In the genomic region with DNA sequence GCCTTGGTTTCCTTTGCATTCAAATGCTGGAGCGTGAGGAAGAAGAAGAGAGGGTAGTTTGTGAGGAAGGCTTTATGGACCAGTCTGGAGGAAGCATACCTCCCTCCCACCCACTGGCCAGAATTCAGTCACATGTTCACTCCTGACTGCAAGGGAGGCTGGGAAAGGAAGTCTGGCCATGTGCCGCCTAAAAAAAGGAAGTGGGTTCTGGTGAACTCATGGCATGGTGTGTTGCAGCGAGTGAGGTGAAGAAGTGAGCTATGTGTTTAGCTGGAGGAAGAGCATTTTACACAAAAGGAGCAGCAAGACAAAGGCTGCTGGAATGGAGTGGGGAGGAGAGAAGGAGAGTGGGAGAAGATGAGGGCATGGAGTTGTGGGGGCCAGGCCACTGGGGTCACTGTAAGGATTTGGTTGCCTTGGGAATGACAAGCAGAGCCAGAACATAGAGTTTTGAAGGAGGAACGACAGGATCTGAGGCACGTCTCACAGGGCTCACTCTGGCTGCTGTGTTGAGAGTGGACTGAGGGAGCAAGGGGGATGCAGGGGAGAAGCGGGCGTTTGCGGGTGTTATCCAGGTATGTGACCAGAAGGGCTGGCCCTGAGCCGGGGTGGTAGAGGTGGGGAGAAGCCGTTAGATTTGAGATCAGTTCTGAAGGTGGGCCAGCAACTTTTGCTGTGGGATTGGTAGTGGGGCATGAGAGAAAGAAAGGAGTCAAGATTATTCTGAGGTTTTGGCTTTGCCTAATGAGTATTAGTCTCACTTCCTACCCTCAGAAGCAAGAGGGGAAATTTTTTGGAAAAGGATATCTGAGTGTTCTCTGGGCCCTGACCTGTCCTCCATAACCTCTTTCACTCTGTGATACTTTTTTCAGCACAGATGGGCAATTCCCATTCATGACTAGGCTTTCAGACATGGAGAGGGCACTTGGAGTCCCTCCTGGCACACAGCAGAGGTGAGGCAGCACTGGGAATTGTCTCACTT, we compare ENCODE assay signal across 10 cellular contexts. TPM values are rescaled to one million over a fixed set of nuclear protein-coding genes. Genes with fewer than 3 reads are reported as not detected.
DNase-seq lines count a peak whose midpoint lies in the region; ATAC-seq and TF ChIP-seq lines count a peak whose summit lies in the region.
"Had no signal": no experiment of that assay in that cellular context is flagged by ENCODE, and none has a peak within 500 bp of the region (broad histone marks: within the 10 kb centered on the region; RNA-seq: fewer than 3 reads in every experiment).

No MANE protein-coding gene starts in this region.

- no peaks in the 10 kb centered on the region for H3K36me3 ChIP-seq in CD4-positive, alpha-beta memory T cell (ENCODE audit: insufficient read depth, low read length)
- H3K36me3 ChIP-seq in esophagus squamous epithelium = no peaks in the 10 kb centered on the region

- ATAC-seq in GM21423 (IDR thresholded peaks at IDR 0.05; ENCODE audit: unreplicated experiment) (peak; percentile 54), HG03565 (IDR thresholded peaks at IDR 0.05; ENCODE audit: unreplicated experiment) (no peak), HG02678 (IDR thresholded peaks at IDR 0.05; ENCODE audit: unreplicated experiment) (no peak)

- TF ChIP-seq CTCF in esophagus squamous epithelium (IDR thresholded peaks at IDR 0.05) = no peak

- no peaks in the 10 kb centered on the region for H3K9me3 ChIP-seq in CD4-positive, alpha-beta memory T cell (ENCODE audit: control insufficient read depth in 1 of 2, low read length in 2 of 2)
- no peaks in the 10 kb centered on the region for H3K9me3 ChIP-seq in esophagus squamous epithelium

- POLR2A ChIA-PET in CD4-positive, alpha-beta memory T cell (lab: Charles Lee; ENCODE audit: partially characterized antibody) = interaction anchor here (1.5 kb wide), 1 partner anchor 10 kb away, joined by 4 read pairs; no protein-coding TSS in a partner anchor

- peak overlapping the region in 6 of 7 donors; percentile 2 to 86 (median 52) for H3K27ac Mint-ChIP-seq in CD4-positive, alpha-beta memory T cell
- H3K27ac Mint-ChIP-seq in T-helper 2 cell treated with Interferon-gamma antibody and Interleukin-4, amounts not matched to agents 5 μg/mL and 100 μg/mL, for 36 hours = peak overlapping the region; percentile 42

- no peak for TF ChIP-seq POLR2A in esophagus squamous epithelium (IDR thresholded peaks at IDR 0.05)

- H3K27me3 Mint-ChIP-seq in CD4-positive, alpha-beta memory T cell = no peaks in the 10 kb centered on the region
- H3K27me3 Mint-ChIP-seq in T-helper 2 cell treated with Interferon-gamma antibody and Interleukin-4, amounts not matched to agents 5 μg/mL and 100 μg/mL, for 36 hours (ENCODE audit: low read depth) = no peaks in the 10 kb centered on the region

- H3K4me3 ChIP-seq in CD4-positive, alpha-beta memory T cell (ENCODE audit: low read length in 2 of 2) = no peak overlapping the region
- H3K4me3 ChIP-seq in esophagus squamous epithelium = no peak overlapping the region
- H3K4me3 ChIP-seq: smooth muscle cell had no signal

- intact Hi-C loops in CD4-positive, alpha-beta memory T cell (cut with micrococcal nuclease) = no loop called here
- intact Hi-C loops in esophagus squamous epithelium (cut with DNase I) = no loop called here

- CTCF ChIA-PET in CD4-positive, alpha-beta memory T cell (lab: Charles Lee; ENCODE audit: partially characterized antibody) = interaction anchor here (1.9 kb wide), 1 partner anchor 32 kb away, joined by 5 read pairs; no protein-coding TSS in a partner anchor

- no peak for DNase-seq in CD4-positive, alpha-beta memory T cell
- no peak for DNase-seq in T-helper 2 cell treated with Interferon-gamma antibody and Interleukin-4, amounts not matched to agents 5 μg/mL and 100 μg/mL, for 36 hours (ENCODE audit: low spot score)
- DNase-seq in medulla oblongata (ENCODE audit: extremely low spot score) (peak; percentile 59), esophagus squamous epithelium (lab: John Stamatoyannopoulos, UW) (no peak)
- no peak for DNase-seq in stimulated activated CD4-positive, alpha-beta T cell treated with anti-CD3 and anti-CD28 coated beads, Interleukin-1b, Interleukin-23, amount 100 ng/mL, for 48 hours
- DNase-seq: NCI-H524 treated with DMSO at 0.1 percent for 48 hours had no signal

- H3K4me3 Mint-ChIP-seq in CD4-positive, alpha-beta memory T cell = peak overlapping the region in 7 of 8 donors; percentile 6 to 85 (median 36)
- peak overlapping the region; percentile 22 for H3K4me3 Mint-ChIP-seq in T-helper 2 cell treated with Interferon-gamma antibody and Interleukin-4, amounts not matched to agents 5 μg/mL and 100 μg/mL, for 36 hours

- H3K36me3 Mint-ChIP-seq in CD4-positive, alpha-beta memory T cell = peaks cover 7 to 15% of the 10 kb centered on the region in 2 donors
- H3K36me3 Mint-ChIP-seq in T-helper 2 cell treated with Interferon-gamma antibody and Interleukin-4, amounts not matched to agents 5 μg/mL and 100 μg/mL, for 36 hours (ENCODE audit: low read depth) = peaks cover 6% of the 10 kb centered on the region

- no peak overlapping the region for H3K27ac ChIP-seq in CD4-positive, alpha-beta memory T cell (ENCODE audit: low read depth, low read length)
- H3K27ac ChIP-seq in esophagus squamous epithelium = no peak overlapping the region

- H3K9me3 Mint-ChIP-seq in CD4-positive, alpha-beta memory T cell = peaks cover 0 to 2% (median 0%) of the 10 kb centered on the region in 8 donors
- H3K9me3 Mint-ChIP-seq in T-helper 2 cell treated with Interferon-gamma antibody and Interleukin-4, amounts not matched to agents 5 μg/mL and 100 μg/mL, for 36 hours = peaks cover 4% of the 10 kb centered on the region

- 80 to 82% methylated on average over 10 of the region's 10 CpGs for WGBS in esophagus squamous epithelium, 2 donors

- peaks cover 0 to 51% (median 25%) of the 10 kb centered on the region in 4 donors for H3K4me1 Mint-ChIP-seq in CD4-positive, alpha-beta memory T cell
- peaks cover 9% of the 10 kb centered on the region for H3K4me1 Mint-ChIP-seq in T-helper 2 cell treated with Interferon-gamma antibody and Interleukin-4, amounts not matched to agents 5 μg/mL and 100 μg/mL, for 36 hours (ENCODE audit: low read depth)

- H3K27me3 ChIP-seq in CD4-positive, alpha-beta memory T cell (ENCODE audit: insufficient read depth, low read length) = no peaks in the 10 kb centered on the region
- H3K27me3 ChIP-seq in esophagus squamous epithelium = no peaks in the 10 kb centered on the region

- H3K4me1 ChIP-seq in CD4-positive, alpha-beta memory T cell (ENCODE audit: insufficient read depth, low read length) = peaks cover 97% of the 10 kb centered on the region
- H3K4me1 ChIP-seq in esophagus squamous epithelium = peaks cover 2 to 59% (median 24%) of the 10 kb centered on the region in 3 donors

RNA-seq across cellular contexts. Expression of a gene that starts 26.4 kb away (rescaled TPM):
- total RNA-seq in CD4-positive, alpha-beta memory T cell = 100 to 1,000 TPM; 101 to 112 TPM
- 10 to 100 TPM; 18.8 to 38.8 TPM for polyA plus RNA-seq in CD4-positive, alpha-beta memory T cell
- 10 to 100 TPM; 21.4 to 39.5 (median 22.3) TPM for total RNA-seq in esophagus squamous epithelium
